In genomic region chr17:39097537-39097936, GRCh38 we compare ENCODE assay signal across 20 cellular contexts. TPM values are rescaled to one million over a fixed set of nuclear protein-coding genes. Genes with fewer than 3 reads are reported as not detected.
A peak's percentile ranks its signal among the peaks of the same experiment; 100 is the strongest.
DNase-seq lines count a peak whose midpoint lies in the region; ATAC-seq and TF ChIP-seq lines count a peak whose summit lies in the region.
"Had no signal": no experiment of that assay in that cellular context is flagged by ENCODE, and none has a peak within 500 bp of the region (broad histone marks: within the 10 kb centered on the region; RNA-seq: fewer than 3 reads in every experiment).

No MANE protein-coding gene starts in this region.

- H3K4me3 ChIP-seq in CD4-positive, CD25-positive, alpha-beta regulatory T cell (ENCODE audit: low read depth, low read length) = no peak overlapping the region
- H3K4me3 ChIP-seq: MG63, SJSA1, thoracic aorta, vagina had no signal

- H3K27ac ChIP-seq in CD4-positive, CD25-positive, alpha-beta regulatory T cell (ENCODE audit: insufficient read depth, low read length, poor library complexity, severe bottlenecking) = no peak overlapping the region
- H3K27ac ChIP-seq: SJSA1, thoracic aorta had no signal

- H3K4me1 ChIP-seq in CD4-positive, CD25-positive, alpha-beta regulatory T cell (ENCODE audit: control insufficient read depth, insufficient read depth, low read length, poor library complexity, severe bottlenecking) = peaks cover 50% of the 10 kb centered on the region
- H3K4me1 ChIP-seq: SJSA1 had no signal

- peak overlapping the region; percentile 92 for H3K27ac Mint-ChIP-seq in activated CD8-positive, alpha-beta memory T cell treated with anti-CD3 and anti-CD28 coated beads, Interleukin-2, amount 10 ng/mL, durations not matched to agents 7 days and 5 days
- peak overlapping the region; percentile 91 to 96 (median 92) for H3K27ac Mint-ChIP-seq in CD4-positive, CD25-positive, alpha-beta regulatory T cell
- H3K27ac Mint-ChIP-seq in T-cell = peak overlapping the region; percentile 93 to 96
- H3K27ac Mint-ChIP-seq in natural killer cell = peak overlapping the region; percentile 90 to 94

- H3K27me3 ChIP-seq in CD4-positive, CD25-positive, alpha-beta regulatory T cell (ENCODE audit: control insufficient read depth, insufficient read depth, low read length) = no peaks in the 10 kb centered on the region
- H3K27me3 ChIP-seq: MG63, vagina had no signal

- peaks cover 51% of the 10 kb centered on the region for H3K4me1 Mint-ChIP-seq in activated CD8-positive, alpha-beta memory T cell treated with anti-CD3 and anti-CD28 coated beads, Interleukin-2, amount 10 ng/mL, durations not matched to agents 7 days and 5 days
- peaks cover 14 to 81% (median 39%) of the 10 kb centered on the region in 4 donors for H3K4me1 Mint-ChIP-seq in CD4-positive, CD25-positive, alpha-beta regulatory T cell
- peaks cover 82 to 92% (median 84%) of the 10 kb centered on the region in 3 donors for H3K4me1 Mint-ChIP-seq in T-cell
- H3K4me1 Mint-ChIP-seq in natural killer cell = peaks cover 87 to 92% of the 10 kb centered on the region in 2 donors

- H3K36me3 Mint-ChIP-seq in activated CD8-positive, alpha-beta memory T cell treated with anti-CD3 and anti-CD28 coated beads, Interleukin-2, amount 10 ng/mL, durations not matched to agents 7 days and 5 days = peaks cover 1% of the 10 kb centered on the region
- H3K36me3 Mint-ChIP-seq in CD4-positive, CD25-positive, alpha-beta regulatory T cell = no peaks in the 10 kb centered on the region
- no peaks in the 10 kb centered on the region for H3K36me3 Mint-ChIP-seq in T-cell
- no peaks in the 10 kb centered on the region for H3K36me3 Mint-ChIP-seq in natural killer cell
- H3K36me3 Mint-ChIP-seq: brain, naive B cell had no signal

- H3K9me3 ChIP-seq in CD4-positive, CD25-positive, alpha-beta regulatory T cell (ENCODE audit: control insufficient read depth in 2 of 2, low read length in 2 of 2) = no peaks in the 10 kb centered on the region
- H3K9me3 ChIP-seq: MG63, SJSA1, thoracic aorta, vagina had no signal

- H3K4me3 Mint-ChIP-seq in activated CD8-positive, alpha-beta memory T cell treated with anti-CD3 and anti-CD28 coated beads, Interleukin-2, amount 10 ng/mL, durations not matched to agents 7 days and 5 days = no peak overlapping the region
- H3K4me3 Mint-ChIP-seq in CD4-positive, CD25-positive, alpha-beta regulatory T cell = peak overlapping the region in 3 of 4 donors; percentile 79 to 85 (median 84)
- H3K4me3 Mint-ChIP-seq in T-cell (peak overlapping the region in 1 of 3 donors; percentile 80), natural killer cell (peak overlapping the region; percentile 90)

- CTCF ChIA-PET in activated CD8-positive, alpha-beta memory T cell treated with anti-CD3 and anti-CD28 coated beads, Interleukin-2, amount 10 ng/mL, durations not matched to agents 7 days and 5 days (lab: Charles Lee) = interaction anchor here (1.0 to 2.7 kb wide), 4 partner anchors 13 to 172 kb away, joined by 3 to 11 read pairs (median 3); partner anchors contain the start of gene LASP1NB
- CTCF ChIA-PET in T-cell (lab: Charles Lee) = interaction anchor here in 1 of 2 donors (0.6 kb wide), 1 partner anchor 113 kb away, joined by 6 read pairs; no protein-coding TSS in a partner anchor

- intact Hi-C loops in natural killer cell (cut with micrococcal nuclease) = loop anchor here (10.0 kb wide), 1 partner anchor 233 kb away; no protein-coding TSS in a partner anchor

- DNase-seq in activated CD8-positive, alpha-beta memory T cell treated with anti-CD3 and anti-CD28 coated beads, Interleukin-2, amount 10 ng/mL, durations not matched to agents 7 days and 5 days = no peak
- no peak for DNase-seq in activated CD8-positive, alpha-beta memory T cell treated with anti-CD3 and anti-CD28 coated beads, Interleukin-2, amount 50 U/mL, for 4 hours
- DNase-seq in CD4-positive, CD25-positive, alpha-beta regulatory T cell = no peak
- DNase-seq in T-cell = no peak
- DNase-seq in natural killer cell = no peak
- no peak for DNase-seq in AG08395 (ENCODE audit: low spot score)
- DNase-seq: HCEC 1CT, MG63, naive B cell, NCI-H1105 treated with DMSO at 0.1 percent for 48 hours, NCI-H2029 treated with DMSO at 0.1 percent for 48 hours, NCI-H226 had no signal

- TF ChIP-seq CTCF in natural killer cell (IDR thresholded peaks at IDR 0.05) = no peak

- H3K9me3 Mint-ChIP-seq in activated CD8-positive, alpha-beta memory T cell treated with anti-CD3 and anti-CD28 coated beads, Interleukin-2, amount 10 ng/mL, durations not matched to agents 7 days and 5 days (ENCODE audit: low read depth) = no peaks in the 10 kb centered on the region
- H3K9me3 Mint-ChIP-seq in CD4-positive, CD25-positive, alpha-beta regulatory T cell = no peaks in the 10 kb centered on the region
- H3K9me3 Mint-ChIP-seq in T-cell (no peaks in the 10 kb centered on the region), natural killer cell (no peaks in the 10 kb centered on the region)
- H3K9me3 Mint-ChIP-seq: brain; naive B cell; stimulated activated naive CD8-positive, alpha-beta T cell treated with anti-CD3 and anti-CD28 coated beads, Interleukin-15, Interleukin-2, amounts not matched to agents 100 ng/mL and 50 ng/mL, for 24 hours had no signal

- no peaks in the 10 kb centered on the region for H3K36me3 ChIP-seq in CD4-positive, CD25-positive, alpha-beta regulatory T cell (ENCODE audit: control insufficient read depth, insufficient read depth, low read length)
- H3K36me3 ChIP-seq: MG63, SJSA1, thoracic aorta, vagina had no signal

- no peak for ATAC-seq in activated CD8-positive, alpha-beta memory T cell treated with anti-CD3 and anti-CD28 coated beads, Interleukin-2, amount 10 ng/mL, durations not matched to agents 7 days and 5 days
- ATAC-seq in CD4-positive, CD25-positive, alpha-beta regulatory T cell (ENCODE audit: low read depth in 2 of 2) = no peak
- ATAC-seq in T-cell (replicated peaks in 1 of 4) (no peak), natural killer cell (no peak), GM21528 (IDR thresholded peaks at IDR 0.05; ENCODE audit: low FRiP score, unreplicated experiment) (no peak), HG03159 (IDR thresholded peaks at IDR 0.05; ENCODE audit: unreplicated experiment) (no peak)

- H3K27me3 Mint-ChIP-seq in activated CD8-positive, alpha-beta memory T cell treated with anti-CD3 and anti-CD28 coated beads, Interleukin-2, amount 10 ng/mL, durations not matched to agents 7 days and 5 days = peaks cover 6% of the 10 kb centered on the region
- H3K27me3 Mint-ChIP-seq in CD4-positive, CD25-positive, alpha-beta regulatory T cell = no peaks in the 10 kb centered on the region
- no peaks in the 10 kb centered on the region for H3K27me3 Mint-ChIP-seq in T-cell
- no peaks in the 10 kb centered on the region for H3K27me3 Mint-ChIP-seq in natural killer cell (ENCODE audit: low read depth in 2 of 2)
- H3K27me3 Mint-ChIP-seq: brain; stimulated activated naive CD8-positive, alpha-beta T cell treated with anti-CD3 and anti-CD28 coated beads, Interleukin-15, Interleukin-2, amounts not matched to agents 100 ng/mL and 50 ng/mL, for 24 hours had no signal

- POLR2A ChIA-PET in T-cell (lab: Charles Lee) = no interaction called here

RNA-seq across cellular contexts. Expression of gene PLXDC1, which starts 53.9 kb away (rescaled TPM):
- total RNA-seq in activated CD8-positive, alpha-beta memory T cell treated with anti-CD3 and anti-CD28 coated beads, Interleukin-2, amount 10 ng/mL, durations not matched to agents 7 days and 5 days = 1 to 10 TPM; 1.2 to 9.0 TPM
- 12.9 TPM for total RNA-seq in CD4-positive, CD25-positive, alpha-beta regulatory T cell
- 1 to 10 TPM in 2 of 4 donors, under 1 TPM in 2; 0.27 to 1.8 (median 1.1) TPM for polyA plus RNA-seq in CD4-positive, CD25-positive, alpha-beta regulatory T cell
- 10 to 100 TPM in 3 of 5 donors, 1 to 10 TPM in 2; 6.3 to 74.9 (median 13.9) TPM for total RNA-seq in T-cell
- 10 to 100 TPM in 2 of 3 donors, 1 to 10 TPM in 1; 5.7 to 53.6 (median 15.9) TPM for total RNA-seq in natural killer cell
- total RNA-seq: endothelial cell of umbilical vein, SJSA1 had no signal
